ENCODE assay signal across 6 cellular contexts in genomic region chr14:80087411-80087810, GRCh38.
"Had no signal": no experiment of that assay in that cellular context is flagged by ENCODE, and none has a peak within 500 bp of the region (broad histone marks: within the 10 kb centered on the region; RNA-seq: fewer than 3 reads in every experiment).

No MANE protein-coding gene starts in this region.

- H3K9me3 ChIP-seq: HAP-1 had no signal

- H2AFZ ChIP-seq: GM23248 had no signal

- H3K36me3 ChIP-seq: HAP-1 had no signal

- H3K4me3 ChIP-seq: GM23248, HAP-1, K562 had no signal

- DNase-seq: GM23248, GOT3, H7, IMR-90 had no signal

- H3K9ac ChIP-seq: GM23248 had no signal

- H3K4me1 ChIP-seq: HAP-1 had no signal

- H3K27ac ChIP-seq: GM23248 had no signal
